1 cellular context compared by ENCODE assay signal in the genomic region with DNA sequence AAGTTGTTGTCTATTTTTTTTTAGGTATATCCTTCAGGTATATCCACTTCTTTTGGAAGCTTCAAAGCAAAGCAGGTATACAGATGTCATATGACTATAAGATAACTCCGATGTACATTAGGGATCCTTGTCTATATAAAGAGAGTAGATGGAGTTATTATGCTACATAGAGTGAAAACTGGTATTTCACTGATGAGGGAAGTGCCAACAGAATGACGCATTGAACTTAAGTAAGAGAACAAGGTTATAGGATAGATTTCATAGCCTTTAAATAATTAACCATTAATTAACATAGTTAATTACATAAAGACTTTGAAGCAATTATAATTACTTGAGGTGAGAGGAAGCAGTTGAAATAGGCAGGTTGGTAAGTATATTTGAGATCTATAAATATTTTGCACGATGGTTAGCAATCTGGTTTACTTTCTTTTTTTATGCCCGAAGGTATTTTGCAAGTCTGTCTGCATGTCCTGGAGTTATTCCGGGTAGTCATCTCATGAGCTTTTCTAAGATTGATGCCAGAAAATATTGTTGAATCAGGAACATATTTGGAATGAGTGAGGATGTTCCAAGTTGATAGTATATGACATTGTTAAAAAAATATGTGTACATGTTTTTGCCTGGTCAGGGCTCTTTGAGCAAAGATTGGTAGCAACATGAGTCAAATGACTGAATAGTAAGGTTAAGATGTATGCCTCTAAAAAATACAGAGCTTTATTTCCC.
TF ChIP-seq lines count a peak whose summit lies in the region.

No MANE protein-coding gene starts in this region.

TF ChIP-seq in GM23338, 12 proteins besides CTCF, POLR2A, EP300 and RAD21:
- TF ChIP-seq, protein P1, sequence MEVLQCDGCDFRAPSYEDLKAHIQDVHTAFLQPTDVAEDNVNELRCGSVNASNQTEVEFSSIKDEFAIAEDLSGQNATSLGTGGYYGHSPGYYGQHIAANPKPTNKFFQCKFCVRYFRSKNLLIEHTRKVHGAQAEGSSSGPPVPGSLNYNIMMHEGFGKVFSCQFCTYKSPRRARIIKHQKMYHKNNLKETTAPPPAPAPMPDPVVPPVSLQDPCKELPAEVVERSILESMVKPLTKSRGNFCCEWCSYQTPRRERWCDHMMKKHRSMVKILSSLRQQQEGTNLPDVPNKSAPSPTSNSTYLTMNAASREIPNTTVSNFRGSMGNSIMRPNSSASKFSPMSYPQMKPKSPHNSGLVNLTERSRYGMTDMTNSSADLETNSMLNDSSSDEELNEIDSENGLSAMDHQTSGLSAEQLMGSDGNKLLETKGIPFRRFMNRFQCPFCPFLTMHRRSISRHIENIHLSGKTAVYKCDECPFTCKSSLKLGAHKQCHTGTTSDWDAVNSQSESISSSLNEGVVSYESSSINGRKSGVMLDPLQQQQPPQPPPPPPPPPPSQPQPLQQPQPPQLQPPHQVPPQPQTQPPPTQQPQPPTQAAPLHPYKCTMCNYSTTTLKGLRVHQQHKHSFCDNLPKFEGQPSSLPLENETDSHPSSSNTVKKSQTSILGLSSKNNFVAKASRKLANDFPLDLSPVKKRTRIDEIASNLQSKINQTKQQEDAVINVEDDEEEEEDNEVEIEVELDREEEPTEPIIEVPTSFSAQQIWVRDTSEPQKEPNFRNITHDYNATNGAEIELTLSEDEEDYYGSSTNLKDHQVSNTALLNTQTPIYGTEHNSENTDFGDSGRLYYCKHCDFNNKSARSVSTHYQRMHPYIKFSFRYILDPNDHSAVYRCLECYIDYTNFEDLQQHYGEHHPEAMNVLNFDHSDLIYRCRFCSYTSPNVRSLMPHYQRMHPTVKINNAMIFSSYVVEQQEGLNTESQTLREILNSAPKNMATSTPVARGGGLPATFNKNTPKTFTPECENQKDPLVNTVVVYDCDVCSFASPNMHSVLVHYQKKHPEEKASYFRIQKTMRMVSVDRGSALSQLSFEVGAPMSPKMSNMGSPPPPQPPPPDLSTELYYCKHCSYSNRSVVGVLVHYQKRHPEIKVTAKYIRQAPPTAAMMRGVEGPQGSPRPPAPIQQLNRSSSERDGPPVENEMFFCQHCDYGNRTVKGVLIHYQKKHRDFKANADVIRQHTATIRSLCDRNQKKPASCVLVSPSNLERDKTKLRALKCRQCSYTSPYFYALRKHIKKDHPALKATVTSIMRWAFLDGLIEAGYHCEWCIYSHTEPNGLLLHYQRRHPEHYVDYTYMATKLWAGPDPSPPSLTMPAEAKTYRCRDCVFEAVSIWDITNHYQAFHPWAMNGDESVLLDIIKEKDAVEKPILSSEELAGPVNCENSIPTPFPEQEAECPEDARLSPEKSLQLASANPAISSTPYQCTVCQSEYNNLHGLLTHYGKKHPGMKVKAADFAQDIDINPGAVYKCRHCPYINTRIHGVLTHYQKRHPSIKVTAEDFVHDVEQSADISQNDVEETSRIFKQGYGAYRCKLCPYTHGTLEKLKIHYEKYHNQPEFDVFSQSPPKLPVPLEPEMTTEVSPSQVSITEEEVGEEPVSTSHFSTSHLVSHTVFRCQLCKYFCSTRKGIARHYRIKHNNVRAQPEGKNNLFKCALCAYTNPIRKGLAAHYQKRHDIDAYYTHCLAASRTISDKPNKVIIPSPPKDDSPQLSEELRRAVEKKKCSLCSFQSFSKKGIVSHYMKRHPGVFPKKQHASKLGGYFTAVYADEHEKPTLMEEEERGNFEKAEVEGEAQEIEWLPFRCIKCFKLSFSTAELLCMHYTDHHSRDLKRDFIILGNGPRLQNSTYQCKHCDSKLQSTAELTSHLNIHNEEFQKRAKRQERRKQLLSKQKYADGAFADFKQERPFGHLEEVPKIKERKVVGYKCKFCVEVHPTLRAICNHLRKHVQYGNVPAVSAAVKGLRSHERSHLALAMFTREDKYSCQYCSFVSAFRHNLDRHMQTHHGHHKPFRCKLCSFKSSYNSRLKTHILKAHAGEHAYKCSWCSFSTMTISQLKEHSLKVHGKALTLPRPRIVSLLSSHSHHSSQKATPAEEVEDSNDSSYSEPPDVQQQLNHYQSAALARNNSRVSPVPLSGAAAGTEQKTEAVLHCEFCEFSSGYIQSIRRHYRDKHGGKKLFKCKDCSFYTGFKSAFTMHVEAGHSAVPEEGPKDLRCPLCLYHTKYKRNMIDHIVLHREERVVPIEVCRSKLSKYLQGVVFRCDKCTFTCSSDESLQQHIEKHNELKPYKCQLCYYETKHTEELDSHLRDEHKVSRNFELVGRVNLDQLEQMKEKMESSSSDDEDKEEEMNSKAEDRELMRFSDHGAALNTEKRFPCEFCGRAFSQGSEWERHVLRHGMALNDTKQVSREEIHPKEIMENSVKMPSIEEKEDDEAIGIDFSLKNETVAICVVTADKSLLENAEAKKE (CRISPR knock-in tag; IDR thresholded peaks at IDR 0.05) = no peak
- no peak for TF ChIP-seq ZNF114 (CRISPR knock-in tag; IDR thresholded peaks at IDR 0.05)
- TF ChIP-seq CREB1 (CRISPR knock-in tag; IDR thresholded peaks at IDR 0.05; ENCODE audit: low read depth) = no peak
- TF ChIP-seq ZNF331 (CRISPR knock-in tag; IDR thresholded peaks at IDR 0.05; ENCODE audit: low read depth) = no peak
- no peak for TF ChIP-seq JUNB (IDR thresholded peaks at IDR 0.05; ENCODE audit: unreplicated experiment)
- no peak for TF ChIP-seq STAT1 (IDR thresholded peaks at IDR 0.05; ENCODE audit: unreplicated experiment)
- TF ChIP-seq EZH2 (IDR thresholded peaks at IDR 0.05; ENCODE audit: low read depth, unreplicated experiment) = no peak
